ENCODE assay signal across 1 cellular context in the genomic region with DNA sequence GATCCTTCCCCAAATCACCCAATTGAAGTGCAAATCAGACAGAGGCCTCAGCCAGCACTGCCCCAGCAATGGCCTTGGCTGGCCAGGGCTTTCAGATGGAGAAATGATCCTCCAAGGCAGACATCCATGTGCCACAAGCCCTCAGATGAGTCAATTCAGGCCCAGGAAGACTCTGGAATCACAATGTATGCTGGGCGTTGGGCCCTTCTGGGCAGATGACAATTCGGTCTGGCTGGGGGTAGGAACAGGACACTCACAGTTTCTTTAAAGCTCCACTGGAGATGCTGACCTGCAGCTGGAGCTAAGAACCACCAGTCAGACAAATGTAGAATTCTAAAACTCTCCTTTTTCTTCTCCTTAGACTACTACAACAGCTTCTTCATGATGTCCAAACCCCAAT.
TF ChIP-seq lines count a peak whose summit lies in the region.

No MANE protein-coding gene starts in this region.

TF ChIP-seq in HepG2, 621 proteins besides CTCF, POLR2A, EP300 and RAD21:
- no peak for TF ChIP-seq PAWR (CRISPR knock-in tag; IDR thresholded peaks at IDR 0.05; ENCODE audit: borderline replicate concordance)
- TF ChIP-seq KLF15 (CRISPR knock-in tag; IDR thresholded peaks at IDR 0.05; ENCODE audit: borderline replicate concordance): no peak
- TF ChIP-seq MIER3 (CRISPR knock-in tag; IDR thresholded peaks at IDR 0.05; ENCODE audit: borderline replicate concordance): no peak
- no peak for TF ChIP-seq RARG (CRISPR knock-in tag; IDR thresholded peaks at IDR 0.05; ENCODE audit: low read depth)
- no peak for TF ChIP-seq ZNF333 (CRISPR knock-in tag; IDR thresholded peaks at IDR 0.05; ENCODE audit: borderline replicate concordance)
- no peak for TF ChIP-seq NR2C2 (CRISPR knock-in tag; IDR thresholded peaks at IDR 0.05; ENCODE audit: borderline replicate concordance)
- TF ChIP-seq HMG20A (CRISPR knock-in tag; IDR thresholded peaks at IDR 0.05; ENCODE audit: borderline replicate concordance): no peak
- no peak for TF ChIP-seq ZNF780A (CRISPR knock-in tag; IDR thresholded peaks at IDR 0.05)
- TF ChIP-seq, protein P1, sequence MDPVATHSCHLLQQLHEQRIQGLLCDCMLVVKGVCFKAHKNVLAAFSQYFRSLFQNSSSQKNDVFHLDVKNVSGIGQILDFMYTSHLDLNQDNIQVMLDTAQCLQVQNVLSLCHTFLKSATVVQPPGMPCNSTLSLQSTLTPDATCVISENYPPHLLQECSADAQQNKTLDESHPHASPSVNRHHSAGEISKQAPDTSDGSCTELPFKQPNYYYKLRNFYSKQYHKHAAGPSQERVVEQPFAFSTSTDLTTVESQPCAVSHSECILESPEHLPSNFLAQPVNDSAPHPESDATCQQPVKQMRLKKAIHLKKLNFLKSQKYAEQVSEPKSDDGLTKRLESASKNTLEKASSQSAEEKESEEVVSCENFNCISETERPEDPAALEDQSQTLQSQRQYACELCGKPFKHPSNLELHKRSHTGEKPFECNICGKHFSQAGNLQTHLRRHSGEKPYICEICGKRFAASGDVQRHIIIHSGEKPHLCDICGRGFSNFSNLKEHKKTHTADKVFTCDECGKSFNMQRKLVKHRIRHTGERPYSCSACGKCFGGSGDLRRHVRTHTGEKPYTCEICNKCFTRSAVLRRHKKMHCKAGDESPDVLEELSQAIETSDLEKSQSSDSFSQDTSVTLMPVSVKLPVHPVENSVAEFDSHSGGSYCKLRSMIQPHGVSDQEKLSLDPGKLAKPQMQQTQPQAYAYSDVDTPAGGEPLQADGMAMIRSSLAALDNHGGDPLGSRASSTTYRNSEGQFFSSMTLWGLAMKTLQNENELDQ (CRISPR knock-in tag; IDR thresholded peaks at IDR 0.05; ENCODE audit: borderline replicate concordance): no peak
- TF ChIP-seq, protein P2, sequence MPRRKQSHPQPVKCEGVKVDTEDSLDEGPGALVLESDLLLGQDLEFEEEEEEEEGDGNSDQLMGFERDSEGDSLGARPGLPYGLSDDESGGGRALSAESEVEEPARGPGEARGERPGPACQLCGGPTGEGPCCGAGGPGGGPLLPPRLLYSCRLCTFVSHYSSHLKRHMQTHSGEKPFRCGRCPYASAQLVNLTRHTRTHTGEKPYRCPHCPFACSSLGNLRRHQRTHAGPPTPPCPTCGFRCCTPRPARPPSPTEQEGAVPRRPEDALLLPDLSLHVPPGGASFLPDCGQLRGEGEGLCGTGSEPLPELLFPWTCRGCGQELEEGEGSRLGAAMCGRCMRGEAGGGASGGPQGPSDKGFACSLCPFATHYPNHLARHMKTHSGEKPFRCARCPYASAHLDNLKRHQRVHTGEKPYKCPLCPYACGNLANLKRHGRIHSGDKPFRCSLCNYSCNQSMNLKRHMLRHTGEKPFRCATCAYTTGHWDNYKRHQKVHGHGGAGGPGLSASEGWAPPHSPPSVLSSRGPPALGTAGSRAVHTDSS (CRISPR knock-in tag; conservative IDR thresholded peaks at IDR 0.05): no peak
- no peak for TF ChIP-seq REPIN1 (CRISPR knock-in tag; IDR thresholded peaks at IDR 0.05; ENCODE audit: borderline replicate concordance, low read depth)
